Comparison of ENCODE assay signal across 9 cellular contexts in genomic region chr7:2719007-2719406, GRCh38. TPM values are rescaled to one million over a fixed set of nuclear protein-coding genes. Genes with fewer than 3 reads are reported as not detected.
DNase-seq lines count a peak whose midpoint lies in the region; ATAC-seq, FAIRE-seq and TF ChIP-seq lines count a peak whose summit lies in the region.
"Had no signal": no experiment of that assay in that cellular context is flagged by ENCODE, and none has a peak within 500 bp of the region (broad histone marks: within the 10 kb centered on the region; RNA-seq: fewer than 3 reads in every experiment).

No MANE protein-coding gene starts in this region.

- H3K9me1 ChIP-seq in endothelial cell of umbilical vein (replicated peaks; ENCODE audit: control insufficient read depth, extremely low read depth, insufficient read depth, low read length), result no peaks in the 10 kb centered on the region

- dilution Hi-C loops in endothelial cell of umbilical vein (cut with MboI; ENCODE audit: extremely low pct_ligation_motif_present, low sequenced_read_pairs), result no loop called here

- H3K4me3 ChIP-seq in MM.1S (ENCODE audit: low read length), result no peak overlapping the region
- no peak overlapping the region for H3K4me3 ChIP-seq in endothelial cell of umbilical vein (replicated peaks in 1 of 3; ENCODE audit: insufficient read depth in 1 of 3, low read depth in 1 of 3, low read length in 3 of 3)
- H3K4me3 ChIP-seq: lung had no signal

- no peaks in the 10 kb centered on the region for H4K20me1 ChIP-seq in MM.1S (ENCODE audit: insufficient read depth, low read length)
- H4K20me1 ChIP-seq in endothelial cell of umbilical vein (replicated peaks; ENCODE audit: control insufficient read depth, extremely low read depth, insufficient read depth, low read length), result no peaks in the 10 kb centered on the region

- H3F3A ChIP-seq in MM.1S (ENCODE audit: insufficient read depth, low read length), result peaks cover 9% of the 10 kb centered on the region

- no peak overlapping the region for H2AFZ ChIP-seq in MM.1S (ENCODE audit: low read length)
- no peak overlapping the region for H2AFZ ChIP-seq in endothelial cell of umbilical vein (ENCODE audit: low read depth, low read length)

- H3K9ac ChIP-seq in MM.1S (ENCODE audit: low read length) (no peak overlapping the region), endothelial cell of umbilical vein (replicated peaks; ENCODE audit: extremely low read depth, insufficient read depth, low read length) (no peak overlapping the region)

- H3K4me1 Mint-ChIP-seq in activated CD8-positive, alpha-beta T cell treated with anti-CD3 and anti-CD28 coated beads, Interleukin-2, amount 10 ng/mL, durations not matched to agents 7 days and 5 days (ENCODE audit: low read depth), result peaks cover 71% of the 10 kb centered on the region

- peaks cover 11% of the 10 kb centered on the region for H3K27me3 Mint-ChIP-seq in activated CD8-positive, alpha-beta T cell treated with anti-CD3 and anti-CD28 coated beads, Interleukin-2, amount 10 ng/mL, durations not matched to agents 7 days and 5 days (ENCODE audit: low read depth)

- no peak for FAIRE-seq in endothelial cell of umbilical vein (lab: Jason Lieb, UNC)

- H3K9me2 ChIP-seq in MM.1S (replicated peaks; ENCODE audit: insufficient read depth, low read length), result no peaks in the 10 kb centered on the region

- H3K9me3 ChIP-seq in MM.1S (replicated peaks; ENCODE audit: insufficient read depth, low read length) (no peaks in the 10 kb centered on the region), endothelial cell of umbilical vein (replicated peaks; ENCODE audit: control insufficient read depth, insufficient read depth, low read length) (no peaks in the 10 kb centered on the region)

- H3K27me3 ChIP-seq in MM.1S (replicated peaks; ENCODE audit: insufficient read depth, low read length) (no peaks in the 10 kb centered on the region), endothelial cell of umbilical vein (ENCODE audit: control insufficient read depth in 2 of 2, insufficient read depth in 2 of 2, low read length in 2 of 2) (no peaks in the 10 kb centered on the region)

- H3K4me2 ChIP-seq in MM.1S (ENCODE audit: low read depth, low read length) (no peak overlapping the region), endothelial cell of umbilical vein (ENCODE audit: insufficient read depth, low read length) (no peak overlapping the region)

- H3K36me3 ChIP-seq in MM.1S (replicated peaks; ENCODE audit: insufficient read depth, low read length), result no peaks in the 10 kb centered on the region
- no peaks in the 10 kb centered on the region for H3K36me3 ChIP-seq in endothelial cell of umbilical vein (ENCODE audit: control insufficient read depth in 2 of 2, extremely low read depth in 1 of 2, insufficient read depth in 2 of 2, low read length in 2 of 2)

- peak; percentile 56 for ATAC-seq in activated CD8-positive, alpha-beta T cell treated with anti-CD3 and anti-CD28 coated beads, Interleukin-2, amount 10 ng/mL, durations not matched to agents 7 days and 5 days
- no peak for ATAC-seq in GM21825 (IDR thresholded peaks at IDR 0.05; ENCODE audit: unreplicated experiment)

- peak; percentile 73 for DNase-seq in DMS153 (lab: John Stamatoyannopoulos, UW)
- no peak for DNase-seq in MM.1S
- peak; percentile 77 for DNase-seq in activated CD8-positive, alpha-beta T cell treated with anti-CD3 and anti-CD28 coated beads, Interleukin-2, amount 10 ng/mL, durations not matched to agents 7 days and 5 days
- no peak for DNase-seq in endothelial cell of umbilical vein (ENCODE audit: low read depth, low spot score)
- DNase-seq in stimulated activated CD4-positive, alpha-beta T cell treated with anti-CD3 and anti-CD28 coated beads, Interleukin-15, amount 100 ng/mL, for 48 hours (ENCODE audit: low read depth in 2 of 2), result peak; percentile 50 to 66
- DNase-seq in cortex of kidney (lab: John Stamatoyannopoulos, UW), result no peak
- no peak for DNase-seq in HPDE6-E6E7 (ENCODE audit: extremely low spot score)

- TF ChIP-seq POLR2A in endothelial cell of umbilical vein (IDR thresholded peaks at IDR 0.05; ENCODE audit: low read depth, low read length), result no peak

- H3K9me3 Mint-ChIP-seq in activated CD8-positive, alpha-beta T cell treated with anti-CD3 and anti-CD28 coated beads, Interleukin-2, amount 10 ng/mL, durations not matched to agents 7 days and 5 days (ENCODE audit: insufficient read depth), result no peaks in the 10 kb centered on the region

- H3K36me3 Mint-ChIP-seq in activated CD8-positive, alpha-beta T cell treated with anti-CD3 and anti-CD28 coated beads, Interleukin-2, amount 10 ng/mL, durations not matched to agents 7 days and 5 days (ENCODE audit: low read depth), result no peaks in the 10 kb centered on the region

- H3K79me2 ChIP-seq in MM.1S (ENCODE audit: low read length) (no peaks in the 10 kb centered on the region), endothelial cell of umbilical vein (ENCODE audit: control insufficient read depth, insufficient read depth, low read length) (no peaks in the 10 kb centered on the region)

- H3K27ac ChIP-seq in MM.1S (ENCODE audit: low read length) (no peak overlapping the region), endothelial cell of umbilical vein (ENCODE audit: insufficient read depth, low read depth, low read length) (no peak overlapping the region)

- intact Hi-C loops in endothelial cell of umbilical vein (cut with micrococcal nuclease), result loop anchor here (5.0 kb wide), 1 partner anchor 103 kb away; no protein-coding TSS in a partner anchor

- no peak overlapping the region for H3K27ac Mint-ChIP-seq in activated CD8-positive, alpha-beta T cell treated with anti-CD3 and anti-CD28 coated beads, Interleukin-2, amount 10 ng/mL, durations not matched to agents 7 days and 5 days

- peaks cover 21% of the 10 kb centered on the region for H3K4me1 ChIP-seq in MM.1S (ENCODE audit: low read length)
- H3K4me1 ChIP-seq in endothelial cell of umbilical vein (ENCODE audit: control insufficient read depth, extremely low read depth, insufficient read depth, low read length), result peaks cover 9% of the 10 kb centered on the region

- H3K4me3 Mint-ChIP-seq in activated CD8-positive, alpha-beta T cell treated with anti-CD3 and anti-CD28 coated beads, Interleukin-2, amount 10 ng/mL, durations not matched to agents 7 days and 5 days, result no peak overlapping the region

- CTCF ChIA-PET in activated CD8-positive, alpha-beta T cell treated with anti-CD3 and anti-CD28 coated beads, Interleukin-2, amount 10 ng/mL, durations not matched to agents 7 days and 5 days (lab: Charles Lee), result interaction anchor here (0.9 to 2.9 kb wide), 11 partner anchors 9 to 313 kb away, joined by 3 to 39 read pairs (median 4); no protein-coding TSS in a partner anchor
- CTCF ChIA-PET in endothelial cell of umbilical vein (lab: Charles Lee), result interaction anchor here (0.9 to 3.4 kb wide), 11 partner anchors 9 to 268 kb away, joined by 3 to 26 read pairs (median 4); no protein-coding TSS in a partner anchor

- POLR2A ChIA-PET in activated CD8-positive, alpha-beta T cell treated with anti-CD3 and anti-CD28 coated beads, Interleukin-2, amount 10 ng/mL, durations not matched to agents 7 days and 5 days (lab: Charles Lee), result interaction anchor here (1.1 kb wide), 1 partner anchor 9 kb away, joined by 7 read pairs; no protein-coding TSS in a partner anchor
- POLR2A ChIA-PET in endothelial cell of umbilical vein (lab: Charles Lee), result no interaction called here

- BruUV-seq in endothelial cell of umbilical vein (replicated peaks; lab: Mats Ljungman, UMichigan), result no TSS peak

- peak; percentile 20; the same call in 1 of the 2 replicates for TF ChIP-seq CTCF in MM.1S (IDR thresholded peaks at IDR 0.05; ENCODE audit: low read length)
- peak; percentile 37 to 55 for TF ChIP-seq CTCF in endothelial cell of umbilical vein (IDR thresholded peaks at IDR 0.05; ENCODE audit: extremely low read depth in 1 of 2, insufficient read depth in 1 of 2, low read depth in 1 of 2, low read length in 2 of 2)

TF ChIP-seq in endothelial cell of umbilical vein, 7 proteins besides CTCF, POLR2A, EP300 and RAD21:
- TF ChIP-seq EZH2 (IDR thresholded peaks at IDR 0.05; ENCODE audit: borderline replicate concordance, low read depth, low read length, severe bottlenecking) (no peak), JUN (IDR thresholded peaks at IDR 0.05; ENCODE audit: borderline replicate concordance, insufficient read depth, insufficient read length, low read depth) (no peak), MYC (IDR thresholded peaks at IDR 0.05; ENCODE audit: low read depth, low read length) (no peak), MAX (IDR thresholded peaks at IDR 0.05; ENCODE audit: insufficient read depth, insufficient read length) (no peak), FOS (IDR thresholded peaks at IDR 0.05; ENCODE audit: borderline replicate concordance, insufficient read depth, low read length) (no peak), POLR2AphosphoS5 (IDR thresholded peaks at IDR 0.05; ENCODE audit: insufficient read depth, low read depth, low read length) (no peak)
TF ChIP-seq in endothelial cell of umbilical vein: peak in this region for 0.

RNA-seq across cellular contexts. Expression of gene AMZ1, which starts 31.0 kb away (rescaled TPM):
- not detected for total RNA-seq in activated CD8-positive, alpha-beta T cell treated with anti-CD3 and anti-CD28 coated beads, Interleukin-2, amount 10 ng/mL, durations not matched to agents 7 days and 5 days
- not detected in 2 replicates for total RNA-seq in endothelial cell of umbilical vein
- not detected in 2 replicates for polyA plus RNA-seq in endothelial cell of umbilical vein
- not detected in 2 replicates for polyA plus RNA-seq in endothelial cell of umbilical vein (2011; cell fraction: cytosol; rRNA removed)
- not detected in 2 replicates for polyA plus RNA-seq in endothelial cell of umbilical vein (2011; cell fraction: nucleus; rRNA removed)
- 0.09 and 0.10 TPM in 2 replicates for polyA plus RNA-seq in endothelial cell of umbilical vein (2012)
- polyA minus RNA-seq in endothelial cell of umbilical vein, result not detected in 2 replicates
- not detected for polyA minus RNA-seq in endothelial cell of umbilical vein (2011; cell fraction: cytosol; rRNA and poly(A)+ RNA removed)
- not detected in 2 replicates for polyA minus RNA-seq in endothelial cell of umbilical vein (2011; cell fraction: nucleus; rRNA and poly(A)+ RNA removed)

Comparison
In these comparisons a context has a peak if more than half of its experiments do, and no peak if none do; other contexts are left out.
1. DNase-seq: peak in DMS153 (single experiment), activated CD8-positive, alpha-beta T cell treated with anti-CD3 and anti-CD28 coated beads, Interleukin-2, amount 10 ng/mL, durations not matched to agents 7 days and 5 days (single experiment) and stimulated activated CD4-positive, alpha-beta T cell treated with anti-CD3 and anti-CD28 coated beads, Interleukin-15, amount 100 ng/mL, for 48 hours (2 of 2); none in MM.1S (single experiment), endothelial cell of umbilical vein (single experiment), cortex of kidney (single experiment) and HPDE6-E6E7 (single experiment).